Comparison of ENCODE assay signal across 8 cellular contexts in genomic region chr2:204691911-204692510, GRCh38.
DNase-seq lines count a peak whose midpoint lies in the region; TF ChIP-seq lines count a peak whose summit lies in the region.

No MANE protein-coding gene starts in this region.

- in situ Hi-C loops in astrocyte of the spinal cord (cut with HindIII; ENCODE audit: low sequenced_read_pairs), result no loop called here

- intact Hi-C loops in A673 (cut with micrococcal nuclease; ENCODE audit: unreplicated experiment), result loop anchor here (2.0 to 10.0 kb wide), 3 partner anchors 367 to 667 kb away; no protein-coding TSS in a partner anchor

- TF ChIP-seq CTCF in A673 (conservative IDR thresholded peaks at IDR 0.05; ENCODE audit: low read depth, low read length) (peak; percentile 80), GM10266 (IDR thresholded peaks at IDR 0.05; ENCODE audit: control insufficient read depth, insufficient read depth, low read depth, missing control alignments) (peak; percentile 49), HL-60 (IDR thresholded peaks at IDR 0.05; ENCODE audit: insufficient read depth, low read length) (peak; percentile 30), astrocyte of the spinal cord (IDR thresholded peaks at IDR 0.05; ENCODE audit: low read depth, low read length) (peak; percentile 81)

- H3K4me3 ChIP-seq in A673 (ENCODE audit: low read depth, low read length, poor library complexity, severe bottlenecking) (no peak overlapping the region), HL-60 (replicated peaks; ENCODE audit: insufficient read depth, low read length) (no peak overlapping the region), astrocyte of the spinal cord (ENCODE audit: low read depth, low read length) (no peak overlapping the region)

- DNase-seq in A673 (ENCODE audit: low spot score) (peak; percentile 78), GM10266 (ENCODE audit: extremely low spot score) (peak; percentile 13), HL-60 (ENCODE audit: low read depth in 1 of 2, low spot score in 1 of 2) (peak; percentile 23 to 32), NCI-H774 (lab: John Stamatoyannopoulos, UW) (peak; percentile 47), astrocyte of the spinal cord (ENCODE audit: low read depth, low spot score) (peak; percentile 87), iPS DF 19.7 (ENCODE audit: low read depth, low spot score) (peak; percentile 42), GM19238 (ENCODE audit: insufficient read length, low spot score) (no peak)
- peak; percentile 4 to 11 for DNase-seq in stimulated activated CD4-positive, alpha-beta T cell treated with anti-CD3 and anti-CD28 coated beads, Interleukin-2, amount 100 ng/mL, for 48 hours

- BruUV-seq in A673 (replicated peaks; lab: Mats Ljungman, UMichigan), result no TSS peak

- POLR2A ChIA-PET in A673 (lab: Charles Lee; ENCODE audit: low non-redundant PET), result interaction anchor here (0.5 kb wide), 1 partner anchor 40 kb away, joined by 3 read pairs; no protein-coding TSS in a partner anchor

- no peaks in the 10 kb centered on the region for H3K9me3 ChIP-seq in A673 (ENCODE audit: low read depth, low read length, poor library complexity, severe bottlenecking)

- peaks cover 10% of the 10 kb centered on the region for H3K4me1 ChIP-seq in A673 (ENCODE audit: insufficient read depth, low read length, poor library complexity, severe bottlenecking)

- H3K36me3 ChIP-seq in A673 (ENCODE audit: insufficient read depth, low read length, poor library complexity, severe bottlenecking), result no peaks in the 10 kb centered on the region

- H3K27me3 ChIP-seq in A673 (replicated peaks; ENCODE audit: insufficient read depth, low read depth, low read length, poor library complexity) (no peaks in the 10 kb centered on the region), HL-60 (ENCODE audit: insufficient read depth, poor library complexity, severe bottlenecking) (no peaks in the 10 kb centered on the region)

- no peak overlapping the region for H3K27ac ChIP-seq in A673 (ENCODE audit: low read depth, low read length, poor library complexity, severe bottlenecking)
- no peak overlapping the region for H3K27ac ChIP-seq in HL-60 (replicated peaks)

- CTCF ChIA-PET in A673 (lab: Charles Lee), result interaction anchor here (0.6 to 1.0 kb wide), 4 partner anchors 431 to 1300 kb away, joined by 3 to 7 read pairs (median 5); no protein-coding TSS in a partner anchor

Comparison
In these comparisons a context has a peak if more than half of its experiments do, and no peak if none do; other contexts are left out.
1. CTCF ChIP-seq: peak in every context shown above with its lines; median percentile 81 in astrocyte of the spinal cord; 80 in A673; 49 in GM10266; 30 in HL-60.